12 cellular contexts compared by ENCODE assay signal in genomic region chr11:46391186-46391577, GRCh38. TPM values are rescaled to one million over a fixed set of nuclear protein-coding genes. Genes with fewer than 3 reads are reported as not detected.
DNase-seq lines count a peak whose midpoint lies in the region; ATAC-seq and TF ChIP-seq lines count a peak whose summit lies in the region.
"Had no signal": no experiment of that assay in that cellular context is flagged by ENCODE, and none has a peak within 500 bp of the region (broad histone marks: within the 10 kb centered on the region; RNA-seq: fewer than 3 reads in every experiment).

No MANE protein-coding gene starts in this region.

- peaks cover 64% of the 10 kb centered on the region for H3K27me3 Mint-ChIP-seq in stimulated activated memory B cell treated with anti-CD40 and anti-IgM and Interleukin-4, amounts not matched to agents 10 μg/mL and 1 μg/mL and 100 μg/mL, for 72 hours

- H3K4me1 ChIP-seq in cardiac muscle cell (ENCODE audit: low read depth): peaks cover 22% of the 10 kb centered on the region
- peaks cover 15 to 25% of the 10 kb centered on the region in 2 donors for H3K4me1 ChIP-seq in thoracic aorta (ENCODE audit: control insufficient read depth in 1 of 2, low read depth in 2 of 2)

- no peaks in the 10 kb centered on the region for H3K9me3 Mint-ChIP-seq in stimulated activated memory B cell treated with anti-CD40 and anti-IgM and Interleukin-4, amounts not matched to agents 10 μg/mL and 1 μg/mL and 100 μg/mL, for 72 hours
- H3K9me3 Mint-ChIP-seq: dendritic cell treated with granulocyte-macrophage colony-stimulating factor and Interleukin-4, amounts not matched to agents 40 ng/mL and 50 ng/mL, for 4 days had no signal

- H3K79me2 ChIP-seq in SU-DHL-6 (ENCODE audit: insufficient read depth, low read length): no peaks in the 10 kb centered on the region

- no peak overlapping the region for H3K4me3 Mint-ChIP-seq in stimulated activated memory B cell treated with anti-CD40 and anti-IgM and Interleukin-4, amounts not matched to agents 10 μg/mL and 1 μg/mL and 100 μg/mL, for 72 hours

- no peaks in the 10 kb centered on the region for H3K9me3 ChIP-seq in cardiac muscle cell (ENCODE audit: low read depth)
- no peaks in the 10 kb centered on the region for H3K9me3 ChIP-seq in SU-DHL-6 (ENCODE audit: insufficient read depth, low read length)
- H3K9me3 ChIP-seq in thoracic aorta: no peaks in the 10 kb centered on the region
- H3K9me3 ChIP-seq: pancreas had no signal

- TF ChIP-seq CTCF in cardiac muscle cell (IDR thresholded peaks at IDR 0.05; ENCODE audit: low read depth, low read length) (no peak), SU-DHL-6 (IDR thresholded peaks at IDR 0.05; ENCODE audit: insufficient read depth, low read length, poor library complexity, severe bottlenecking) (no peak), thoracic aorta (IDR thresholded peaks at IDR 0.05) (no peak)

- no peak for DNase-seq in cardiac muscle cell (ENCODE audit: low read depth in 1 of 2, low spot score in 1 of 2)
- DNase-seq in cardiac septum (ENCODE audit: low spot score): no peak
- no peak for DNase-seq in thoracic aorta (ENCODE audit: low spot score)
- DNase-seq: T1000 had no signal

- peak overlapping the region; percentile 38 for H3K4me3 ChIP-seq in cardiac muscle cell
- H3K4me3 ChIP-seq in SU-DHL-6 (ENCODE audit: insufficient read depth, low read length, poor library complexity, severe bottlenecking): peak overlapping the region; percentile 19
- peak overlapping the region; percentile 20 for H3K4me3 ChIP-seq in iPS-11a (ENCODE audit: low read depth, low read length)
- peak overlapping the region; percentile 43 for H3K4me3 ChIP-seq in thoracic aorta

- peak overlapping the region; percentile 52 for H3K4me2 ChIP-seq in SU-DHL-6 (ENCODE audit: low read depth, low read length, poor library complexity, severe bottlenecking)

- peaks cover 20% of the 10 kb centered on the region for H3K27me3 ChIP-seq in cardiac muscle cell
- H3K27me3 ChIP-seq in SU-DHL-6 (ENCODE audit: low read length): no peaks in the 10 kb centered on the region
- peaks cover 14% of the 10 kb centered on the region for H3K27me3 ChIP-seq in thoracic aorta (replicated peaks; ENCODE audit: insufficient read depth)

- peaks cover 5% of the 10 kb centered on the region for H3K36me3 Mint-ChIP-seq in stimulated activated memory B cell treated with anti-CD40 and anti-IgM and Interleukin-4, amounts not matched to agents 10 μg/mL and 1 μg/mL and 100 μg/mL, for 72 hours

- peaks cover 4% of the 10 kb centered on the region; the same call in 1 of the 2 replicates for H4K20me1 ChIP-seq in SU-DHL-6 (ENCODE audit: low read depth, low read length)

- H3K9ac ChIP-seq in SU-DHL-6 (ENCODE audit: low read length): no peak overlapping the region

- H3K27ac ChIP-seq in cardiac muscle cell: no peak overlapping the region
- H3K27ac ChIP-seq in SU-DHL-6 (ENCODE audit: low read depth, low read length): no peak overlapping the region
- no peak overlapping the region for H3K27ac ChIP-seq in thoracic aorta
- H3K27ac ChIP-seq: C4-2B, pancreas had no signal

- H3K4me1 Mint-ChIP-seq in stimulated activated memory B cell treated with anti-CD40 and anti-IgM and Interleukin-4, amounts not matched to agents 10 μg/mL and 1 μg/mL and 100 μg/mL, for 72 hours: peaks cover 36% of the 10 kb centered on the region

- no peak overlapping the region for H2AFZ ChIP-seq in SU-DHL-6 (ENCODE audit: low read depth, low read length, severe bottlenecking)

- ATAC-seq in thoracic aorta (ENCODE audit: insufficient number of reproducible peaks, low FRiP score, low read depth) (no peak), HG02759 (IDR thresholded peaks at IDR 0.05; ENCODE audit: unreplicated experiment) (no peak), HG02870 (IDR thresholded peaks at IDR 0.05; ENCODE audit: unreplicated experiment) (no peak)
- ATAC-seq in stimulated activated memory B cell treated with anti-CD40 and anti-IgM and Interleukin-4, amounts not matched to agents 10 μg/mL and 1 μg/mL and 100 μg/mL, for 72 hours: no peak

- no peaks in the 10 kb centered on the region for H3K9me2 ChIP-seq in SU-DHL-6 (replicated peaks; ENCODE audit: insufficient read depth, low read length)

- no peaks in the 10 kb centered on the region for H3K36me3 ChIP-seq in cardiac muscle cell
- no peaks in the 10 kb centered on the region for H3K36me3 ChIP-seq in SU-DHL-6 (ENCODE audit: low read length)
- no peaks in the 10 kb centered on the region for H3K36me3 ChIP-seq in thoracic aorta
- H3K36me3 ChIP-seq: pancreas had no signal

- H3F3A ChIP-seq in SU-DHL-6 (ENCODE audit: insufficient read depth): no peaks in the 10 kb centered on the region

- intact Hi-C loops in cardiac septum (cut with DNase I): no loop called here

- no peak overlapping the region for H3K27ac Mint-ChIP-seq in stimulated activated memory B cell treated with anti-CD40 and anti-IgM and Interleukin-4, amounts not matched to agents 10 μg/mL and 1 μg/mL and 100 μg/mL, for 72 hours
- H3K27ac Mint-ChIP-seq: dendritic cell treated with granulocyte-macrophage colony-stimulating factor and Interleukin-4, amounts not matched to agents 40 ng/mL and 50 ng/mL, for 4 days had no signal

RNA-seq across cellular contexts. Expression of gene CHRM4, which starts 0.4 kb away (rescaled TPM):
- total RNA-seq in cardiac muscle cell (0.51 and 0.56 TPM in 2 replicates), cardiac septum (0.27 TPM), thoracic aorta (1 to 10 TPM in 1 of 2 donors, not detected in 1; 1.8 TPM)
- polyA plus RNA-seq in cardiac muscle cell: not detected in 2 replicates

RNA-seq across cellular contexts. Expression of gene MDK, which starts 9.7 kb away (rescaled TPM):
- total RNA-seq in cardiac muscle cell: 2,973 and 4,339 TPM in 2 replicates
- polyA plus RNA-seq in cardiac muscle cell: 3,396 and 3,769 TPM in 2 replicates
- 6.2 TPM for total RNA-seq in cardiac septum
- 10 to 100 TPM; 13.5 to 21.0 TPM for total RNA-seq in thoracic aorta

RNA-seq across cellular contexts. Expression of gene DGKZ, which starts 43.9 kb away (rescaled TPM):
- total RNA-seq in cardiac muscle cell (81.8 TPM in 2 replicates), cardiac septum (66.8 TPM), thoracic aorta (10 to 100 TPM; 40.6 to 68.2 TPM)
- 48.3 and 48.5 TPM in 2 replicates for polyA plus RNA-seq in cardiac muscle cell

Comparison
In these comparisons a context has a peak if more than half of its experiments do, and no peak if none do; other contexts are left out.
1. RNA of gene MDK, which starts 9.7 kb away (total RNA-seq): 2,973 to 4,339 TPM in cardiac muscle cell; 13.5 to 21.0 TPM in thoracic aorta and 6.2 TPM in cardiac septum (single experiment); every median in the first group is over 100 times any median in the second.
2. Peak in every context shown above with its lines, with median percentiles within 50 percentile points of each other: H3K4me3 ChIP-seq.